ENCODE assay signal across 7 cellular contexts in genomic region chr1:145607833-145608733, GRCh38.
DNase-seq lines count a peak whose midpoint lies in the region; ATAC-seq and TF ChIP-seq lines count a peak whose summit lies in the region.

GPR89A (plus strand) TSS chr1:145607988; CDS start chr1:145608134, 146 bp downstream.

- peak; percentile 86 for TF ChIP-seq POLR2A in GM18505 (IDR thresholded peaks at IDR 0.05; ENCODE audit: borderline replicate concordance, extremely low read depth, insufficient read depth, insufficient read length)

- DNase-seq in NCI-H2029 (lab: John Stamatoyannopoulos, UW), result peak; percentile 83
- peak; percentile 90 for DNase-seq in T-helper 9 cell
- DNase-seq in astrocyte of the hippocampus (ENCODE audit: low read depth, low spot score), result peak; percentile 98
- peak; percentile 80 to 86 for DNase-seq in hippocampal formation (lab: John Stamatoyannopoulos, UW)
- peak; percentile 93 for DNase-seq in retina

- ATAC-seq in GM18505 (IDR thresholded peaks at IDR 0.05; ENCODE audit: unreplicated experiment) (peak; percentile 93), HG02973 (IDR thresholded peaks at IDR 0.05; ENCODE audit: unreplicated experiment) (peak; percentile 95)

Comparison
In these comparisons a context has a peak if more than half of its experiments do, and no peak if none do; other contexts are left out.
1. Peak in every context shown above with its lines: DNase-seq and ATAC-seq.